ENCODE assay signal across 10 cellular contexts in the genomic region with DNA sequence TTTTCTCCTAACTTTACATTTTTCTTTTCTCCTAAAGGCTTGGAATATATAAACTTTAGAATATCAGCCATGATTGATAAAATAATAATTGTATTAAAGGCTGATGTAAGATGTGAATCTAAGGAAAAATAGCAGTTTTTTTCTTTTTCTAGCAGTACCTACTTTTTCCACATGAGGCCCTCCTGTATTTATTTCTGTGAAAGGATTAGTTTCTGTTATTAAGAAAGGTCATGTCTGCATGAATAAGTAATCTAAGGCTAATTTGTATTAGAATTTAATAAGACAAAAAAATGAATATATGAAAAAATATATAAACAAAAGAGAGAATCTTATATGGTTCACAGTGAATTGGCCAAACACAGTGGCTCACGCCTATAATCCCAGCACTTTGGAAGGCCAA.
A peak's percentile ranks its signal among the peaks of the same experiment; 100 is the strongest.
DNase-seq lines count a peak whose midpoint lies in the region; ATAC-seq and TF ChIP-seq lines count a peak whose summit lies in the region.
"Had no signal": no experiment of that assay in that cellular context is flagged by ENCODE, and none has a peak within 500 bp of the region (broad histone marks: within the 10 kb centered on the region; RNA-seq: fewer than 3 reads in every experiment).

No MANE protein-coding gene starts in this region.

- intact Hi-C loops in heart right ventricle (cut with DNase I), result loop anchor here in 3 of 10 donors (5.0 to 10.0 kb wide), 3 partner anchors 241 to 293 kb away; no protein-coding TSS in a partner anchor
- intact Hi-C loops in right cardiac atrium (cut with DNase I), result loop anchor here in 1 of 4 donors (5.0 kb wide), 1 partner anchor 293 kb away; no protein-coding TSS in a partner anchor
- intact Hi-C loops in posterior cingulate gyrus (cut with DNase I), result loop anchor here (10.0 kb wide), 1 partner anchor 301 kb away; no protein-coding TSS in a partner anchor

- H3K4me3 ChIP-seq in heart right ventricle (no peak overlapping the region), right cardiac atrium (ENCODE audit: low read length) (no peak overlapping the region), fibroblast of the aortic adventitia (ENCODE audit: low read depth, low read length) (no peak overlapping the region)
- H3K4me3 ChIP-seq in CD8-positive, alpha-beta memory T cell (ENCODE audit: low read length), result no peak overlapping the region

- in situ Hi-C loops in SK-MEL-5 (cut with HindIII; ENCODE audit: low pct_unique_long_range_greater_than_20kb, low sequenced_read_pairs), result no loop called here

- DNase-seq in heart right ventricle (no peak), right cardiac atrium (no peak), SK-MEL-5 (ENCODE audit: low read depth, low spot score) (peak; percentile 39), fibroblast of the aortic adventitia (ENCODE audit: low read depth) (peak; percentile 22), posterior cingulate gyrus (no peak)
- no peak for DNase-seq in natural killer cell treated with Interleukin-12 subunit alpha and Interleukin-12 subunit beta and Interleukin-15 and Interleukin-18, amount 100 ng/mL, for 72 hours (ENCODE audit: low spot score)
- no peak for DNase-seq in CD8-positive, alpha-beta memory T cell
- DNase-seq in T-helper 2 cell treated with Interferon-gamma antibody and Interleukin-4, amounts not matched to agents 5 μg/mL and 100 μg/mL, for 36 hours (ENCODE audit: low spot score), result no peak
- DNase-seq: activated CD8-positive, alpha-beta T cell treated with anti-CD3 and anti-CD28 coated beads, Interleukin-2, amount 10 ng/mL, durations not matched to agents 7 days and 5 days had no signal

- no peaks in the 10 kb centered on the region for H3K36me3 Mint-ChIP-seq in natural killer cell treated with Interleukin-12 subunit alpha and Interleukin-12 subunit beta and Interleukin-15 and Interleukin-18, amount 100 ng/mL, for 72 hours
- peaks cover 4 to 6% (median 5%) of the 10 kb centered on the region in 3 donors for H3K36me3 Mint-ChIP-seq in CD8-positive, alpha-beta memory T cell
- H3K36me3 Mint-ChIP-seq in T-helper 2 cell treated with Interferon-gamma antibody and Interleukin-4, amounts not matched to agents 5 μg/mL and 100 μg/mL, for 36 hours (ENCODE audit: low read depth), result no peaks in the 10 kb centered on the region

- no peaks in the 10 kb centered on the region for H3K9me3 Mint-ChIP-seq in natural killer cell treated with Interleukin-12 subunit alpha and Interleukin-12 subunit beta and Interleukin-15 and Interleukin-18, amount 100 ng/mL, for 72 hours
- peaks cover 0 to 5% (median 0%) of the 10 kb centered on the region in 5 donors for H3K9me3 Mint-ChIP-seq in CD8-positive, alpha-beta memory T cell
- H3K9me3 Mint-ChIP-seq in T-helper 2 cell treated with Interferon-gamma antibody and Interleukin-4, amounts not matched to agents 5 μg/mL and 100 μg/mL, for 36 hours, result no peaks in the 10 kb centered on the region

- H3K27me3 ChIP-seq in heart right ventricle, result no peaks in the 10 kb centered on the region
- H3K27me3 ChIP-seq in right cardiac atrium (ENCODE audit: control insufficient read depth, insufficient read depth), result no peaks in the 10 kb centered on the region
- no peaks in the 10 kb centered on the region for H3K27me3 ChIP-seq in CD8-positive, alpha-beta memory T cell (ENCODE audit: insufficient read depth, low read length, poor library complexity, severe bottlenecking)

- TF ChIP-seq CTCF in heart right ventricle (IDR thresholded peaks at IDR 0.05), result peak in 7 of 9 donors; percentile 35 to 54 (median 42)
- peak; percentile 50 for TF ChIP-seq CTCF in fibroblast of the aortic adventitia (IDR thresholded peaks at IDR 0.05; ENCODE audit: insufficient read depth, low read length)

- H3K4me1 ChIP-seq in heart right ventricle (no peaks in the 10 kb centered on the region), right cardiac atrium (ENCODE audit: control insufficient read depth, insufficient read depth, low read length) (no peaks in the 10 kb centered on the region)
- H3K4me1 ChIP-seq in CD8-positive, alpha-beta memory T cell (ENCODE audit: insufficient read depth, low read length), result no peaks in the 10 kb centered on the region

- H3K9me3 ChIP-seq in heart right ventricle (peaks cover 0 to 7% (median 0%) of the 10 kb centered on the region in 11 donors), right cardiac atrium (ENCODE audit: control insufficient read depth, low read length) (no peaks in the 10 kb centered on the region)
- H3K9me3 ChIP-seq in CD8-positive, alpha-beta memory T cell (ENCODE audit: low read length), result no peaks in the 10 kb centered on the region

- CTCF ChIA-PET in CD8-positive, alpha-beta memory T cell (lab: Charles Lee), result no interaction called here

- POLR2A ChIA-PET in CD8-positive, alpha-beta memory T cell (lab: Charles Lee), result no interaction called here

- no peaks in the 10 kb centered on the region for H3K27me3 Mint-ChIP-seq in natural killer cell treated with Interleukin-12 subunit alpha and Interleukin-12 subunit beta and Interleukin-15 and Interleukin-18, amount 100 ng/mL, for 72 hours
- H3K27me3 Mint-ChIP-seq in CD8-positive, alpha-beta memory T cell, result peaks cover 0 to 1% of the 10 kb centered on the region in 2 donors
- no peaks in the 10 kb centered on the region for H3K27me3 Mint-ChIP-seq in T-helper 2 cell treated with Interferon-gamma antibody and Interleukin-4, amounts not matched to agents 5 μg/mL and 100 μg/mL, for 36 hours (ENCODE audit: low read depth)

- ATAC-seq in heart right ventricle (no peak), right cardiac atrium (no peak)
- no peak for ATAC-seq in natural killer cell treated with Interleukin-12 subunit alpha and Interleukin-12 subunit beta and Interleukin-15 and Interleukin-18, amount 100 ng/mL, for 72 hours
- ATAC-seq: activated CD8-positive, alpha-beta T cell treated with anti-CD3 and anti-CD28 coated beads, Interleukin-2, amount 10 ng/mL, durations not matched to agents 7 days and 5 days had no signal

- no peak overlapping the region for H3K4me3 Mint-ChIP-seq in natural killer cell treated with Interleukin-12 subunit alpha and Interleukin-12 subunit beta and Interleukin-15 and Interleukin-18, amount 100 ng/mL, for 72 hours
- H3K4me3 Mint-ChIP-seq in CD8-positive, alpha-beta memory T cell, result no peak overlapping the region
- H3K4me3 Mint-ChIP-seq in T-helper 2 cell treated with Interferon-gamma antibody and Interleukin-4, amounts not matched to agents 5 μg/mL and 100 μg/mL, for 36 hours, result no peak overlapping the region
- H3K4me3 Mint-ChIP-seq: activated CD8-positive, alpha-beta T cell treated with anti-CD3 and anti-CD28 coated beads, Interleukin-2, amount 10 ng/mL, durations not matched to agents 7 days and 5 days had no signal

- no peak overlapping the region for H3K27ac ChIP-seq in heart right ventricle
- no peak overlapping the region for H3K27ac ChIP-seq in right cardiac atrium (ENCODE audit: low read length)
- H3K27ac ChIP-seq in CD8-positive, alpha-beta memory T cell (ENCODE audit: low read depth, low read length), result no peak overlapping the region
- H3K27ac ChIP-seq: epithelial cell of prostate had no signal

- H3K27ac Mint-ChIP-seq in natural killer cell treated with Interleukin-12 subunit alpha and Interleukin-12 subunit beta and Interleukin-15 and Interleukin-18, amount 100 ng/mL, for 72 hours, result no peak overlapping the region
- no peak overlapping the region for H3K27ac Mint-ChIP-seq in CD8-positive, alpha-beta memory T cell
- H3K27ac Mint-ChIP-seq in T-helper 2 cell treated with Interferon-gamma antibody and Interleukin-4, amounts not matched to agents 5 μg/mL and 100 μg/mL, for 36 hours, result no peak overlapping the region
- H3K27ac Mint-ChIP-seq: activated CD8-positive, alpha-beta T cell treated with anti-CD3 and anti-CD28 coated beads, Interleukin-2, amount 10 ng/mL, durations not matched to agents 7 days and 5 days had no signal

- peaks cover 0 to 3% (median 0%) of the 10 kb centered on the region in 9 donors for H3K36me3 ChIP-seq in heart right ventricle
- no peaks in the 10 kb centered on the region for H3K36me3 ChIP-seq in CD8-positive, alpha-beta memory T cell (ENCODE audit: insufficient read depth, low read length)

- H3K4me1 Mint-ChIP-seq in natural killer cell treated with Interleukin-12 subunit alpha and Interleukin-12 subunit beta and Interleukin-15 and Interleukin-18, amount 100 ng/mL, for 72 hours (ENCODE audit: low read depth in 2 of 2), result no peaks in the 10 kb centered on the region
- no peaks in the 10 kb centered on the region for H3K4me1 Mint-ChIP-seq in CD8-positive, alpha-beta memory T cell
- H3K4me1 Mint-ChIP-seq in T-helper 2 cell treated with Interferon-gamma antibody and Interleukin-4, amounts not matched to agents 5 μg/mL and 100 μg/mL, for 36 hours (ENCODE audit: low read depth), result no peaks in the 10 kb centered on the region

- 98 to 100% methylated on average over 1 of the region's 1 CpG for WGBS in heart right ventricle, 2 donors
- 93% methylated on average over 1 of the region's 1 CpG for WGBS in right cardiac atrium

Comparison
In these comparisons a context has a peak if more than half of its experiments do, and no peak if none do; other contexts are left out.
1. DNase-seq: peak in SK-MEL-5 (single experiment) and fibroblast of the aortic adventitia (single experiment); none in heart right ventricle (0 of 2), right cardiac atrium (0 of 3), natural killer cell treated with Interleukin-12 subunit alpha and Interleukin-12 subunit beta and Interleukin-15 and Interleukin-18, amount 100 ng/mL, for 72 hours (single experiment), CD8-positive, alpha-beta memory T cell (0 of 5), T-helper 2 cell treated with Interferon-gamma antibody and Interleukin-4, amounts not matched to agents 5 μg/mL and 100 μg/mL, for 36 hours (single experiment) and posterior cingulate gyrus (0 of 10).